ENCODE assay signal across 1 cellular context in genomic region chr3:10912784-10913183, GRCh38.
TF ChIP-seq lines count a peak whose summit lies in the region.

No MANE protein-coding gene starts in this region.

TF ChIP-seq in IMR-90, 13 proteins besides CTCF, POLR2A, EP300 and RAD21:
- no peak for TF ChIP-seq NFE2L2 (IDR thresholded peaks at IDR 0.05; ENCODE audit: low read depth, low read length)
- TF ChIP-seq CEBPB (IDR thresholded peaks at IDR 0.05; ENCODE audit: low read depth, low read length) = no peak
- TF ChIP-seq RCOR1 (IDR thresholded peaks at IDR 0.05; ENCODE audit: insufficient replicate concordance, low read length) = no peak
- no peak for TF ChIP-seq MAZ (IDR thresholded peaks at IDR 0.05; ENCODE audit: borderline replicate concordance, low read depth, low read length)
- no peak for TF ChIP-seq MAFK (IDR thresholded peaks at IDR 0.05; ENCODE audit: low read depth, low read length)
- no peak for TF ChIP-seq USF2 (IDR thresholded peaks at IDR 0.05; ENCODE audit: low read depth, low read length)
- no peak for TF ChIP-seq SMC3 (IDR thresholded peaks at IDR 0.05; ENCODE audit: low read depth, low read length)
- no peak for TF ChIP-seq CHD1 (IDR thresholded peaks at IDR 0.05; ENCODE audit: low read depth, low read length)
- no peak for TF ChIP-seq MXI1 (IDR thresholded peaks at IDR 0.05; ENCODE audit: borderline replicate concordance, low read depth, low read length)
- TF ChIP-seq ELK1 (IDR thresholded peaks at IDR 0.05; ENCODE audit: borderline replicate concordance, low read depth, low read length) = no peak
- TF ChIP-seq BHLHE40 (IDR thresholded peaks at IDR 0.05; ENCODE audit: low read depth, low read length) = no peak
- TF ChIP-seq FOS (IDR thresholded peaks at IDR 0.05; ENCODE audit: low read depth, low read length) = no peak
